In the genomic region with DNA sequence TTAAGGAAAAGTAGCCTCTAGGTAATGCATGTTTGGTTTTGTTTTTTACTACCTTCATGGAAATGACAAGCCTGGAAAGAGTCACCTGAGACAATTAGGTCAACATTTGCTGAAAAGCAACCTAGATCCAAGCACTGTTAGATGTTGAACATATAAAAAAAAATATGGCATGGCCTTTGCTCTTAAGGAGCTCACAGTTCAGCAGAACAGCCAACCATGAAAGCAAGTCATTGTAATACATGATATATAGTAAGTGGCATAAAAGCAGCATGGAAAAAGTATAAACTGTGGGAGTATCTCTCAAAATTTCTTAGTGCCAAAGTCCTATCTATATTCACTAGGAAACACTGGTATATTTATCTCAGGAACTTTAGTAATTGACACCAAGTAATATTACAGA, we compare ENCODE assay signal across 11 cellular contexts. TPM values are rescaled to one million over a fixed set of nuclear protein-coding genes. Genes with fewer than 3 reads are reported as not detected.
DNase-seq lines count a peak whose midpoint lies in the region; ATAC-seq and TF ChIP-seq lines count a peak whose summit lies in the region.
"Had no signal": no experiment of that assay in that cellular context is flagged by ENCODE, and none has a peak within 500 bp of the region (broad histone marks: within the 10 kb centered on the region; RNA-seq: fewer than 3 reads in every experiment).

No MANE protein-coding gene starts in this region.

- H4K8ac ChIP-seq in mesenchymal stem cell (ENCODE audit: low read length), result no peak overlapping the region

- H3K79me1 ChIP-seq in mesenchymal stem cell (replicated peaks; ENCODE audit: low read length, poor library complexity, severe bottlenecking), result peaks cover 21% of the 10 kb centered on the region

- H3K27ac ChIP-seq in adrenal gland (peak overlapping the region in 4 of 5 donors; percentile 53 to 86 (median 70)), mesenchymal stem cell (ENCODE audit: low read length, poor library complexity, severe bottlenecking) (peak overlapping the region; percentile 82), suprapubic skin (peak overlapping the region; percentile 53)

- CTCF ChIA-PET in activated naive CD4-positive, alpha-beta T cell treated with anti-CD3 and anti-CD28 coated beads for 36 hours (lab: Charles Lee), result interaction anchor here (0.6 to 2.4 kb wide), 17 partner anchors 10 to 899 kb away, joined by 3 to 14 read pairs (median 3); no protein-coding TSS in a partner anchor
- CTCF ChIA-PET in activated naive CD4-positive, alpha-beta T cell treated with anti-CD3 and anti-CD28 coated beads, Interleukin-2, amount 10 ng/mL, durations not matched to agents 7 days and 5 days (lab: Charles Lee), result interaction anchor here (0.8 to 2.9 kb wide), 8 partner anchors 9 to 203 kb away, joined by 3 to 22 read pairs (median 5); no protein-coding TSS in a partner anchor

- H3K4me1 Mint-ChIP-seq in activated naive CD4-positive, alpha-beta T cell treated with anti-CD3 and anti-CD28 coated beads for 36 hours (ENCODE audit: low read depth), result peaks cover 27% of the 10 kb centered on the region
- H3K4me1 Mint-ChIP-seq in activated naive CD4-positive, alpha-beta T cell treated with anti-CD3 and anti-CD28 coated beads, Interleukin-2, amount 10 ng/mL, durations not matched to agents 7 days and 5 days, result no peaks in the 10 kb centered on the region
- H3K4me1 Mint-ChIP-seq: naive B cell had no signal

- no peak for DNase-seq in activated naive CD4-positive, alpha-beta T cell treated with anti-CD3 and anti-CD28 coated beads for 36 hours
- no peak for DNase-seq in activated naive CD4-positive, alpha-beta T cell treated with anti-CD3 and anti-CD28 coated beads, Interleukin-2, amount 10 ng/mL, durations not matched to agents 7 days and 5 days
- DNase-seq in adrenal gland, result no peak
- no peak for DNase-seq in mesenchymal stem cell
- DNase-seq in suprapubic skin (ENCODE audit: low spot score in 2 of 2), result no peak
- no peak for DNase-seq in stimulated activated CD4-positive, alpha-beta T cell treated with anti-CD3 and anti-CD28 coated beads, Interleukin-4, amount 100 ng/mL, for 1 hour
- DNase-seq in NCI-H1417 treated with DMSO at 0.1 percent for 48 hours (lab: John Stamatoyannopoulos, UW), result no peak
- DNase-seq: activated effector memory CD4-positive, alpha-beta T cell treated with Interleukin-2 at 50 U/mL for 16 hours; cortex of kidney; naive B cell had no signal

- TF ChIP-seq POLR2A in adrenal gland (IDR thresholded peaks at IDR 0.05), result no peak
- TF ChIP-seq POLR2A in suprapubic skin (IDR thresholded peaks at IDR 0.05), result no peak

- no peak for TF ChIP-seq CTCF in adrenal gland (IDR thresholded peaks at IDR 0.05)
- no peak for TF ChIP-seq CTCF in suprapubic skin (IDR thresholded peaks at IDR 0.05)

- no peak for TF ChIP-seq EP300 in suprapubic skin (IDR thresholded peaks at IDR 0.05)

- no peak overlapping the region for H2BK15ac ChIP-seq in mesenchymal stem cell (ENCODE audit: low read depth, poor library complexity, severe bottlenecking)

- no peak overlapping the region for H2AK5ac ChIP-seq in mesenchymal stem cell (ENCODE audit: low read length, severe bottlenecking)

- H3K36me3 Mint-ChIP-seq in activated naive CD4-positive, alpha-beta T cell treated with anti-CD3 and anti-CD28 coated beads for 36 hours (ENCODE audit: low read depth), result peaks cover 4% of the 10 kb centered on the region
- peaks cover 3% of the 10 kb centered on the region for H3K36me3 Mint-ChIP-seq in activated naive CD4-positive, alpha-beta T cell treated with anti-CD3 and anti-CD28 coated beads, Interleukin-2, amount 10 ng/mL, durations not matched to agents 7 days and 5 days

- no peak overlapping the region for H3K4ac ChIP-seq in mesenchymal stem cell (ENCODE audit: low read depth in 1 of 2, low read length in 2 of 2)

- H4K91ac ChIP-seq in mesenchymal stem cell (ENCODE audit: low read length), result no peak overlapping the region

- peaks cover 6 to 20% of the 10 kb centered on the region in 2 donors for H3K4me1 ChIP-seq in adrenal gland (replicated peaks in 1 of 2)
- H3K4me1 ChIP-seq in mesenchymal stem cell (ENCODE audit: control insufficient read depth, insufficient read depth, low read depth, low read length), result peaks cover 6% of the 10 kb centered on the region
- H3K4me1 ChIP-seq in suprapubic skin, result peaks cover 15% of the 10 kb centered on the region

- peak overlapping the region; percentile 93 for H3K9ac ChIP-seq in mesenchymal stem cell (ENCODE audit: low read length)

- no peaks in the 10 kb centered on the region for H3K9me3 Mint-ChIP-seq in activated naive CD4-positive, alpha-beta T cell treated with anti-CD3 and anti-CD28 coated beads for 36 hours
- no peaks in the 10 kb centered on the region for H3K9me3 Mint-ChIP-seq in activated naive CD4-positive, alpha-beta T cell treated with anti-CD3 and anti-CD28 coated beads, Interleukin-2, amount 10 ng/mL, durations not matched to agents 7 days and 5 days
- H3K9me3 Mint-ChIP-seq: naive B cell had no signal

- no peak overlapping the region for H3K14ac ChIP-seq in mesenchymal stem cell (ENCODE audit: low read length in 2 of 2)

- H3K27me3 ChIP-seq in adrenal gland (no peaks in the 10 kb centered on the region), mesenchymal stem cell (ENCODE audit: control insufficient read depth in 1 of 2, insufficient read depth in 1 of 2, low read length in 2 of 2) (no peaks in the 10 kb centered on the region), suprapubic skin (no peaks in the 10 kb centered on the region)

- no peak overlapping the region for H2BK120ac ChIP-seq in mesenchymal stem cell (ENCODE audit: low read depth, low read length)

- H3K18ac ChIP-seq in mesenchymal stem cell (ENCODE audit: low read depth in 1 of 2, low read length in 2 of 2), result no peak overlapping the region

- no peaks in the 10 kb centered on the region for H3K27me3 Mint-ChIP-seq in activated naive CD4-positive, alpha-beta T cell treated with anti-CD3 and anti-CD28 coated beads for 36 hours (ENCODE audit: low read depth)
- no peaks in the 10 kb centered on the region for H3K27me3 Mint-ChIP-seq in activated naive CD4-positive, alpha-beta T cell treated with anti-CD3 and anti-CD28 coated beads, Interleukin-2, amount 10 ng/mL, durations not matched to agents 7 days and 5 days

- H3K23ac ChIP-seq in mesenchymal stem cell (ENCODE audit: low read length in 2 of 2), result no peak overlapping the region

- no peak overlapping the region for H2BK12ac ChIP-seq in mesenchymal stem cell (ENCODE audit: low read length in 2 of 2)

- no peak overlapping the region for H2BK5ac ChIP-seq in mesenchymal stem cell (ENCODE audit: low read depth, low read length, poor library complexity, severe bottlenecking)

- H2AFZ ChIP-seq in mesenchymal stem cell (ENCODE audit: low read depth, low read length), result no peak overlapping the region

- no peak overlapping the region for H3K4me2 ChIP-seq in mesenchymal stem cell (ENCODE audit: low read length, poor library complexity, severe bottlenecking)

- peak overlapping the region; percentile 76 for H3K27ac Mint-ChIP-seq in activated naive CD4-positive, alpha-beta T cell treated with anti-CD3 and anti-CD28 coated beads for 36 hours
- H3K27ac Mint-ChIP-seq in activated naive CD4-positive, alpha-beta T cell treated with anti-CD3 and anti-CD28 coated beads, Interleukin-2, amount 10 ng/mL, durations not matched to agents 7 days and 5 days, result no peak overlapping the region
- H3K27ac Mint-ChIP-seq: naive B cell had no signal

- H3K36me3 ChIP-seq in adrenal gland (replicated peaks in 1 of 2) (no peaks in the 10 kb centered on the region), mesenchymal stem cell (ENCODE audit: control insufficient read depth in 1 of 2, insufficient read depth in 2 of 2, low read depth in 1 of 2, low read length in 2 of 2) (peaks cover 14 to 19% of the 10 kb centered on the region in 2 experiments), suprapubic skin (peaks cover 14% of the 10 kb centered on the region)

- H3K4me3 ChIP-seq in adrenal gland, result no peak overlapping the region
- H3K4me3 ChIP-seq in mesenchymal stem cell (ENCODE audit: insufficient read depth in 1 of 2, low read depth in 1 of 2, low read length in 2 of 2), result no peak overlapping the region
- H3K4me3 ChIP-seq in suprapubic skin, result no peak overlapping the region

- intact Hi-C loops in activated naive CD4-positive, alpha-beta T cell treated with anti-CD3 and anti-CD28 coated beads for 36 hours (cut with micrococcal nuclease), result loop anchor here (1.0 to 5.0 kb wide), 7 partner anchors 16 to 694 kb away; no protein-coding TSS in a partner anchor
- intact Hi-C loops in adrenal gland (cut with DNase I), result no loop called here

- H3K9me3 ChIP-seq in adrenal gland (replicated peaks in 1 of 3), result no peaks in the 10 kb centered on the region
- H3K9me3 ChIP-seq in mesenchymal stem cell (ENCODE audit: control insufficient read depth, low read length), result no peaks in the 10 kb centered on the region
- H3K9me3 ChIP-seq in suprapubic skin, result no peaks in the 10 kb centered on the region

- ATAC-seq in GM21717 (IDR thresholded peaks at IDR 0.05; ENCODE audit: unreplicated experiment), result no peak

- no peak overlapping the region for H3K4me3 Mint-ChIP-seq in activated naive CD4-positive, alpha-beta T cell treated with anti-CD3 and anti-CD28 coated beads for 36 hours
- H3K4me3 Mint-ChIP-seq in activated naive CD4-positive, alpha-beta T cell treated with anti-CD3 and anti-CD28 coated beads, Interleukin-2, amount 10 ng/mL, durations not matched to agents 7 days and 5 days, result no peak overlapping the region
- H3K4me3 Mint-ChIP-seq: naive B cell had no signal

RNA-seq across cellular contexts. Expression of gene CFDP1, which starts 31.6 kb away (rescaled TPM):
- 10 to 100 TPM; 37.2 to 44.1 TPM for total RNA-seq in activated naive CD4-positive, alpha-beta T cell treated with anti-CD3 and anti-CD28 coated beads for 36 hours
- total RNA-seq in adrenal gland (10 to 100 TPM; 40.6 to 95.0 (median 51.3) TPM), suprapubic skin (10 to 100 TPM; 36.7 to 81.4 (median 48.2) TPM)
- polyA plus RNA-seq in adrenal gland, result 100 to 1,000 TPM in 1 of 3 donors, 10 to 100 TPM in 2; 61.0 to 121 (median 83.4) TPM
- polyA plus RNA-seq in mesenchymal stem cell (2013, experiment 1 of 2), result 112 TPM
- polyA plus RNA-seq in mesenchymal stem cell (2013, experiment 2 of 2), result 112 TPM
